ENCODE assay signal across 10 cellular contexts in the genomic region with DNA sequence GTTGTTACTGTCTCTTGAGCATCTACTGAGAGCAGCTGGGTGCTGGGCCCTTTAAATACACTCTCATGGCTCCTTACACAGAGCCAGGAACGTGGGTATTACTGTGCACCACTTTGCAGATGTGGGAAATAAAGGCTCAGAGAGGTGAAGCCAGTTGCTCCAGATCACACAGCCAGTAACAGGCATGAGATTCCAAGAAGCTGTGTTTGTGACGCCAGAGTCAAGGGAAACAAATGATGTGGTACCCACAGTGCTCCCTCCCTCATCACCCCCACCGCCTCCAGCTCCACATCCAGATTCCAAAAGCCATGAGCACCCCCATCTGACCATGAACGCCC. TPM values are rescaled to one million over a fixed set of nuclear protein-coding genes. Genes with fewer than 3 reads are reported as not detected.
A peak's percentile ranks its signal among the peaks of the same experiment; 100 is the strongest.
DNase-seq lines count a peak whose midpoint lies in the region; ATAC-seq, FAIRE-seq and TF ChIP-seq lines count a peak whose summit lies in the region.
"Had no signal": no experiment of that assay in that cellular context is flagged by ENCODE, and none has a peak within 500 bp of the region (broad histone marks: within the 10 kb centered on the region; RNA-seq: fewer than 3 reads in every experiment).

No MANE protein-coding gene starts in this region.

- no peak overlapping the region for H2AK5ac ChIP-seq in mesenchymal stem cell (ENCODE audit: low read length, severe bottlenecking)

- peak overlapping the region; percentile 89 for H3K4me3 Mint-ChIP-seq in activated naive CD8-positive, alpha-beta T cell
- H3K4me3 Mint-ChIP-seq in activated naive CD8-positive, alpha-beta T cell treated with anti-CD3 and anti-CD28 coated beads for 36 hours: no peak overlapping the region
- H3K4me3 Mint-ChIP-seq in type B pancreatic cell: peak overlapping the region; percentile 97

- no peaks in the 10 kb centered on the region for H3K9me3 Mint-ChIP-seq in activated naive CD8-positive, alpha-beta T cell (ENCODE audit: low read depth)
- peaks cover under 1% of the 10 kb centered on the region for H3K9me3 Mint-ChIP-seq in activated naive CD8-positive, alpha-beta T cell treated with anti-CD3 and anti-CD28 coated beads for 36 hours
- H3K9me3 Mint-ChIP-seq in type B pancreatic cell: peaks cover 8% of the 10 kb centered on the region

- H3K4me3 ChIP-seq in mesenchymal stem cell (ENCODE audit: insufficient read depth in 1 of 2, low read depth in 1 of 2, low read length in 2 of 2): peak overlapping the region in 1 of 2 experiments; percentile 82

- H3K79me1 ChIP-seq in mesenchymal stem cell (replicated peaks; ENCODE audit: low read length, poor library complexity, severe bottlenecking): peaks cover 17% of the 10 kb centered on the region

- no peak overlapping the region for H3K18ac ChIP-seq in mesenchymal stem cell (ENCODE audit: low read depth in 1 of 2, low read length in 2 of 2)

- H3K27me3 Mint-ChIP-seq in activated naive CD8-positive, alpha-beta T cell: peaks cover 3% of the 10 kb centered on the region
- H3K27me3 Mint-ChIP-seq in activated naive CD8-positive, alpha-beta T cell treated with anti-CD3 and anti-CD28 coated beads for 36 hours: peaks cover 36% of the 10 kb centered on the region
- H3K27me3 Mint-ChIP-seq in type B pancreatic cell: peaks cover 55% of the 10 kb centered on the region

- peaks cover 12% of the 10 kb centered on the region for H3K4me1 ChIP-seq in mesenchymal stem cell (ENCODE audit: control insufficient read depth, insufficient read depth, low read depth, low read length)

- H4K91ac ChIP-seq in mesenchymal stem cell (ENCODE audit: low read length): no peak overlapping the region

- H2BK15ac ChIP-seq in mesenchymal stem cell (ENCODE audit: low read depth, poor library complexity, severe bottlenecking): no peak overlapping the region

- ATAC-seq in SK-N-SH treated with all-trans-retinoic acid at 6 μM for 48 hours: no peak

- no peak overlapping the region for H4K8ac ChIP-seq in mesenchymal stem cell (ENCODE audit: low read length)

- H3K27me3 ChIP-seq in mesenchymal stem cell (ENCODE audit: control insufficient read depth in 1 of 2, insufficient read depth in 1 of 2, low read length in 2 of 2): peaks cover 28 to 56% of the 10 kb centered on the region in 2 experiments

- H3K4ac ChIP-seq in mesenchymal stem cell (ENCODE audit: low read depth in 1 of 2, low read length in 2 of 2): no peak overlapping the region

- DNase-seq in activated naive CD8-positive, alpha-beta T cell treated with anti-CD3 and anti-CD28 coated beads for 36 hours: no peak
- peak; percentile 1 for DNase-seq in amniotic epithelial cell (ENCODE audit: low read depth)
- DNase-seq in mesenchymal stem cell: no peak
- no peak for DNase-seq in type B pancreatic cell (ENCODE audit: extremely low spot score, unreplicated experiment)
- no peak for DNase-seq in stimulated activated CD4-positive, alpha-beta T cell treated with anti-CD3 and anti-CD28 coated beads, Interleukin-2, amount 100 ng/mL, for 24 hours
- no peak for DNase-seq in D721Med (ENCODE audit: insufficient read length, low spot score)
- DNase-seq: NCI-H446 treated with DMSO at 0.1 percent for 48 hours had no signal

- no peak for FAIRE-seq in D721Med (lab: Jason Lieb, UNC)
- FAIRE-seq: TTC549 had no signal

- peaks cover 5% of the 10 kb centered on the region for H3K36me3 Mint-ChIP-seq in activated naive CD8-positive, alpha-beta T cell
- peaks cover 5% of the 10 kb centered on the region for H3K36me3 Mint-ChIP-seq in activated naive CD8-positive, alpha-beta T cell treated with anti-CD3 and anti-CD28 coated beads for 36 hours
- H3K36me3 Mint-ChIP-seq in type B pancreatic cell: peaks cover 6% of the 10 kb centered on the region

- no peaks in the 10 kb centered on the region for H3K36me3 ChIP-seq in mesenchymal stem cell (ENCODE audit: control insufficient read depth in 1 of 2, insufficient read depth in 2 of 2, low read depth in 1 of 2, low read length in 2 of 2)

- peaks cover 26% of the 10 kb centered on the region for H3K4me1 Mint-ChIP-seq in activated naive CD8-positive, alpha-beta T cell (ENCODE audit: low read depth)
- H3K4me1 Mint-ChIP-seq in activated naive CD8-positive, alpha-beta T cell treated with anti-CD3 and anti-CD28 coated beads for 36 hours: peaks cover 34% of the 10 kb centered on the region
- H3K4me1 Mint-ChIP-seq in type B pancreatic cell (ENCODE audit: unreplicated experiment): peaks cover 26% of the 10 kb centered on the region

- no peaks in the 10 kb centered on the region for H3K9me3 ChIP-seq in mesenchymal stem cell (ENCODE audit: control insufficient read depth, low read length)

- H2BK12ac ChIP-seq in mesenchymal stem cell (ENCODE audit: low read length in 2 of 2): no peak overlapping the region

- TF ChIP-seq CTCF in type B pancreatic cell (conservative IDR thresholded peaks at IDR 0.05): no peak
- TF ChIP-seq CTCF in D721Med (IDR thresholded peaks at IDR 0.05; ENCODE audit: insufficient read depth, missing control alignments): no peak

- no peak overlapping the region for H3K23ac ChIP-seq in mesenchymal stem cell (ENCODE audit: low read length in 2 of 2)

- H3K27ac Mint-ChIP-seq in activated naive CD8-positive, alpha-beta T cell: no peak overlapping the region
- H3K27ac Mint-ChIP-seq in activated naive CD8-positive, alpha-beta T cell treated with anti-CD3 and anti-CD28 coated beads for 36 hours: no peak overlapping the region
- peak overlapping the region; percentile 95 for H3K27ac Mint-ChIP-seq in type B pancreatic cell

- H3K9ac ChIP-seq in mesenchymal stem cell (ENCODE audit: low read length): peak overlapping the region; percentile 96

- WGBS in mesenchymal stem cell: 26% methylated on average over 4 of the region's 4 CpGs

- H3K4me2 ChIP-seq in mesenchymal stem cell (ENCODE audit: low read length, poor library complexity, severe bottlenecking): peak overlapping the region; percentile 91

- no peak overlapping the region for H2AFZ ChIP-seq in mesenchymal stem cell (ENCODE audit: low read depth, low read length)

- no peak overlapping the region for H3K27ac ChIP-seq in mesenchymal stem cell (ENCODE audit: low read length, poor library complexity, severe bottlenecking)

- H3K14ac ChIP-seq in mesenchymal stem cell (ENCODE audit: low read length in 2 of 2): no peak overlapping the region

- no peak overlapping the region for H2BK5ac ChIP-seq in mesenchymal stem cell (ENCODE audit: low read depth, low read length, poor library complexity, severe bottlenecking)

- H2BK120ac ChIP-seq in mesenchymal stem cell (ENCODE audit: low read depth, low read length): no peak overlapping the region

TF ChIP-seq in SK-N-SH treated with all-trans-retinoic acid at 6 μM for 48 hours, 23 proteins besides CTCF, POLR2A, EP300 and RAD21 (continues in another document):
- TF ChIP-seq, protein P1, sequence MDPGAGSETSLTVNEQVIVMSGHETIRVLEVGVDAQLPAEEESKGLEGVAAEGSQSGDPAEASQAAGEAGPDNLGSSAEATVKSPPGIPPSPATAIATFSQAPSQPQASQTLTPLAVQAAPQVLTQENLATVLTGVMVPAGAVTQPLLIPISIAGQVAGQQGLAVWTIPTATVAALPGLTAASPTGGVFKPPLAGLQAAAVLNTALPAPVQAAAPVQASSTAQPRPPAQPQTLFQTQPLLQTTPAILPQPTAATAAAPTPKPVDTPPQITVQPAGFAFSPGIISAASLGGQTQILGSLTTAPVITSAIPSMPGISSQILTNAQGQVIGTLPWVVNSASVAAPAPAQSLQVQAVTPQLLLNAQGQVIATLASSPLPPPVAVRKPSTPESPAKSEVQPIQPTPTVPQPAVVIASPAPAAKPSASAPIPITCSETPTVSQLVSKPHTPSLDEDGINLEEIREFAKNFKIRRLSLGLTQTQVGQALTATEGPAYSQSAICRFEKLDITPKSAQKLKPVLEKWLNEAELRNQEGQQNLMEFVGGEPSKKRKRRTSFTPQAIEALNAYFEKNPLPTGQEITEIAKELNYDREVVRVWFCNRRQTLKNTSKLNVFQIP (CRISPR knock-in tag; IDR thresholded peaks at IDR 0.05; ENCODE audit: borderline replicate concordance, low read depth): no peak
- no peak for TF ChIP-seq CSDC2 (CRISPR knock-in tag; IDR thresholded peaks at IDR 0.05)
- TF ChIP-seq OSR1 (CRISPR knock-in tag; IDR thresholded peaks at IDR 0.05): no peak
- no peak for TF ChIP-seq ZFP3 (CRISPR knock-in tag; IDR thresholded peaks at IDR 0.05)
- no peak for TF ChIP-seq SNAI2 (CRISPR knock-in tag; IDR thresholded peaks at IDR 0.05)
- no peak for TF ChIP-seq ZNF70 (CRISPR knock-in tag; IDR thresholded peaks at IDR 0.05)
- TF ChIP-seq, protein P2, sequence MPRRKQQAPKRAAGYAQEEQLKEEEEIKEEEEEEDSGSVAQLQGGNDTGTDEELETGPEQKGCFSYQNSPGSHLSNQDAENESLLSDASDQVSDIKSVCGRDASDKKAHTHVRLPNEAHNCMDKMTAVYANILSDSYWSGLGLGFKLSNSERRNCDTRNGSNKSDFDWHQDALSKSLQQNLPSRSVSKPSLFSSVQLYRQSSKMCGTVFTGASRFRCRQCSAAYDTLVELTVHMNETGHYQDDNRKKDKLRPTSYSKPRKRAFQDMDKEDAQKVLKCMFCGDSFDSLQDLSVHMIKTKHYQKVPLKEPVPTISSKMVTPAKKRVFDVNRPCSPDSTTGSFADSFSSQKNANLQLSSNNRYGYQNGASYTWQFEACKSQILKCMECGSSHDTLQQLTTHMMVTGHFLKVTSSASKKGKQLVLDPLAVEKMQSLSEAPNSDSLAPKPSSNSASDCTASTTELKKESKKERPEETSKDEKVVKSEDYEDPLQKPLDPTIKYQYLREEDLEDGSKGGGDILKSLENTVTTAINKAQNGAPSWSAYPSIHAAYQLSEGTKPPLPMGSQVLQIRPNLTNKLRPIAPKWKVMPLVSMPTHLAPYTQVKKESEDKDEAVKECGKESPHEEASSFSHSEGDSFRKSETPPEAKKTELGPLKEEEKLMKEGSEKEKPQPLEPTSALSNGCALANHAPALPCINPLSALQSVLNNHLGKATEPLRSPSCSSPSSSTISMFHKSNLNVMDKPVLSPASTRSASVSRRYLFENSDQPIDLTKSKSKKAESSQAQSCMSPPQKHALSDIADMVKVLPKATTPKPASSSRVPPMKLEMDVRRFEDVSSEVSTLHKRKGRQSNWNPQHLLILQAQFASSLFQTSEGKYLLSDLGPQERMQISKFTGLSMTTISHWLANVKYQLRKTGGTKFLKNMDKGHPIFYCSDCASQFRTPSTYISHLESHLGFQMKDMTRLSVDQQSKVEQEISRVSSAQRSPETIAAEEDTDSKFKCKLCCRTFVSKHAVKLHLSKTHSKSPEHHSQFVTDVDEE (CRISPR knock-in tag; IDR thresholded peaks at IDR 0.05): no peak
- no peak for TF ChIP-seq PPARA (CRISPR knock-in tag; IDR thresholded peaks at IDR 0.05; ENCODE audit: borderline replicate concordance)

RNA-seq across cellular contexts. Expression of gene PRDM11, which starts 1.4 kb away (rescaled TPM):
- total RNA-seq in activated naive CD8-positive, alpha-beta T cell treated with anti-CD3 and anti-CD28 coated beads for 36 hours: 1 to 10 TPM; 4.7 to 4.8 TPM
- polyA plus RNA-seq in mesenchymal stem cell (2013, experiment 1 of 2): 4.6 TPM
- 5.2 TPM for polyA plus RNA-seq in mesenchymal stem cell (2013, experiment 2 of 2)
- 13.6 and 24.0 TPM in 2 replicates for total RNA-seq in type B pancreatic cell (ENCODE audit: low replicate concordance)
